13 cellular contexts compared by ENCODE assay signal in the genomic region with DNA sequence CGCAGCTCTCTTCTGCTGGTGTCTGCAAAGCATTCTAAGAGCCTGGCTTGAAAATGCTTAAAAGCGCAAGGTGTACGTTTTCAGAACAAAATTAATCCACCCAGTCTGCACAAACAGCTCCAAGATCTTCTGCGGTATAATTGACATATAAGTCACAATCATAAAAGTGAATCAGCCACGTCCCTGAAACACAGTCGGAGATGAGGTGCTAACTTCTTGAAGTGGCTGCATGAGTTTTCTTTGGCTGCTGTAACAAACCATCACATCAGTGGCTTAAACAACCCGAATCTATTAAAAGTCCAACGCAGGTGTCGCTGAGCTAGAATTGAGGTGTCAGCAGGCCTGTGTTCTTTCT. TPM values are rescaled to one million over a fixed set of nuclear protein-coding genes. Genes with fewer than 3 reads are reported as not detected.
A peak's percentile ranks its signal among the peaks of the same experiment; 100 is the strongest.
DNase-seq lines count a peak whose midpoint lies in the region; ATAC-seq and TF ChIP-seq lines count a peak whose summit lies in the region.
"Had no signal": no experiment of that assay in that cellular context is flagged by ENCODE, and none has a peak within 500 bp of the region (broad histone marks: within the 10 kb centered on the region; RNA-seq: fewer than 3 reads in every experiment).

No MANE protein-coding gene starts in this region.

- H3K36me3 ChIP-seq in PC-3 (ENCODE audit: low read depth, low read length), result no peaks in the 10 kb centered on the region
- H3K36me3 ChIP-seq: cardiac muscle cell had no signal

- POLR2A ChIA-PET in PC-3 (lab: Charles Lee; ENCODE audit: unreplicated experiment), result no interaction called here

- H3K27ac ChIP-seq in PC-3 (ENCODE audit: low read length), result peak overlapping the region; percentile 42
- H3K27ac ChIP-seq: cardiac muscle cell had no signal

- BruUV-seq in PC-3 (replicated peaks; lab: Mats Ljungman, UMichigan), result no TSS peak

- no peak; the same call in 1 of the 2 replicates for ATAC-seq in PC-3
- peak; percentile 65 for ATAC-seq in activated naive CD8-positive, alpha-beta T cell treated with anti-CD3 and anti-CD28 coated beads, Interleukin-2, amount 50 U/mL, for 24 hours
- no peak for ATAC-seq in left colon
- ATAC-seq: HCT116 had no signal

- no peaks in the 10 kb centered on the region for H4K20me1 ChIP-seq in PC-3 (ENCODE audit: low read length)

- H3K4me3 ChIP-seq in PC-3 (ENCODE audit: low read length), result peak overlapping the region; percentile 31
- H3K4me3 ChIP-seq: cardiac muscle cell, smooth muscle cell had no signal

- 0 out of 2 replicates have a peak, but pooled peaks cover 4% of the 10 kb centered on the region for H3K9me3 ChIP-seq in PC-3 (ENCODE audit: low read length)

- no peak overlapping the region for H3K9ac ChIP-seq in PC-3 (ENCODE audit: low read length)

- TF ChIP-seq CTCF in PC-3 (conservative IDR thresholded peaks at IDR 0.05; ENCODE audit: low read depth, low read length) (no peak), endothelial cell (IDR thresholded peaks at IDR 0.05; ENCODE audit: unreplicated experiment) (no peak)

- no peaks in the 10 kb centered on the region for H3K27me3 Mint-ChIP-seq in activated T-cell treated with anti-CD3 and anti-CD28 coated beads, Interleukin-2, amount 50 U/mL, for 24 hours
- no peaks in the 10 kb centered on the region for H3K27me3 Mint-ChIP-seq in activated naive CD8-positive, alpha-beta T cell treated with anti-CD3 and anti-CD28 coated beads, Interleukin-2, amount 50 U/mL, for 24 hours
- H3K27me3 Mint-ChIP-seq in stimulated activated naive CD8-positive, alpha-beta T cell treated with anti-CD3 and anti-CD28 coated beads, Interleukin-15, Interleukin-2, amounts not matched to agents 100 ng/mL and 50 ng/mL, for 24 hours, result no peaks in the 10 kb centered on the region
- H3K27me3 Mint-ChIP-seq in endothelial cell (ENCODE audit: unreplicated experiment), result peaks cover 4% of the 10 kb centered on the region

- H3K4me3 Mint-ChIP-seq in activated T-cell treated with anti-CD3 and anti-CD28 coated beads, Interleukin-2, amount 50 U/mL, for 24 hours, result peak overlapping the region; percentile 68
- H3K4me3 Mint-ChIP-seq in activated naive CD8-positive, alpha-beta T cell treated with anti-CD3 and anti-CD28 coated beads, Interleukin-2, amount 50 U/mL, for 24 hours, result peak overlapping the region; percentile 66
- peak overlapping the region; percentile 73 for H3K4me3 Mint-ChIP-seq in stimulated activated naive CD8-positive, alpha-beta T cell treated with anti-CD3 and anti-CD28 coated beads, Interleukin-15, Interleukin-2, amounts not matched to agents 100 ng/mL and 50 ng/mL, for 24 hours
- no peak overlapping the region for H3K4me3 Mint-ChIP-seq in endothelial cell (ENCODE audit: unreplicated experiment)

- H3K9me2 ChIP-seq in PC-3 (replicated peaks; ENCODE audit: low read length), result no peaks in the 10 kb centered on the region

- no peaks in the 10 kb centered on the region for H3K79me2 ChIP-seq in PC-3 (ENCODE audit: low read length)

- H3F3A ChIP-seq in PC-3 (ENCODE audit: low read length, unreplicated experiment), result no peaks in the 10 kb centered on the region

- no peaks in the 10 kb centered on the region for H3K36me3 Mint-ChIP-seq in activated T-cell treated with anti-CD3 and anti-CD28 coated beads, Interleukin-2, amount 50 U/mL, for 24 hours (ENCODE audit: low read depth)
- no peaks in the 10 kb centered on the region for H3K36me3 Mint-ChIP-seq in activated naive CD8-positive, alpha-beta T cell treated with anti-CD3 and anti-CD28 coated beads, Interleukin-2, amount 50 U/mL, for 24 hours (ENCODE audit: low read depth)
- no peaks in the 10 kb centered on the region for H3K36me3 Mint-ChIP-seq in stimulated activated naive CD8-positive, alpha-beta T cell treated with anti-CD3 and anti-CD28 coated beads, Interleukin-15, Interleukin-2, amounts not matched to agents 100 ng/mL and 50 ng/mL, for 24 hours (ENCODE audit: low read depth)
- no peaks in the 10 kb centered on the region for H3K36me3 Mint-ChIP-seq in endothelial cell (ENCODE audit: low read depth, unreplicated experiment)

- CTCF ChIA-PET in PC-3 (lab: Charles Lee), result no interaction called here

- H3K27me3 ChIP-seq in PC-3 (ENCODE audit: low read length), result no peaks in the 10 kb centered on the region
- H3K27me3 ChIP-seq: cardiac muscle cell had no signal

- H2AFZ ChIP-seq in PC-3 (ENCODE audit: low read length), result no peak overlapping the region

- no peak for DNase-seq in activated T-cell treated with anti-CD3 and anti-CD28 coated beads, Interleukin-2, amount 50 U/mL, for 24 hours
- DNase-seq in activated T-cell treated with anti-CD3 and anti-CD28 coated beads, Interleukin-2, amount 50 U/mL, for 1 hour, result no peak
- DNase-seq in PC-3 (no peak), left colon (no peak), GOT3 (lab: John Stamatoyannopoulos, UW) (no peak), endothelial cell (ENCODE audit: low spot score) (no peak)
- no peak for DNase-seq in activated naive CD8-positive, alpha-beta T cell treated with anti-CD3 and anti-CD28 coated beads, Interleukin-2, amount 50 U/mL, for 24 hours
- DNase-seq: DMS 273 treated with DMSO at 0.1 percent for 48 hours, posterior cingulate gyrus had no signal

- H3K9me3 Mint-ChIP-seq in activated T-cell treated with anti-CD3 and anti-CD28 coated beads, Interleukin-2, amount 50 U/mL, for 24 hours, result no peaks in the 10 kb centered on the region
- no peaks in the 10 kb centered on the region for H3K9me3 Mint-ChIP-seq in activated naive CD8-positive, alpha-beta T cell treated with anti-CD3 and anti-CD28 coated beads, Interleukin-2, amount 50 U/mL, for 24 hours
- peaks cover 4% of the 10 kb centered on the region for H3K9me3 Mint-ChIP-seq in stimulated activated naive CD8-positive, alpha-beta T cell treated with anti-CD3 and anti-CD28 coated beads, Interleukin-15, Interleukin-2, amounts not matched to agents 100 ng/mL and 50 ng/mL, for 24 hours
- no peaks in the 10 kb centered on the region for H3K9me3 Mint-ChIP-seq in endothelial cell (ENCODE audit: unreplicated experiment)

- H3K4me1 ChIP-seq in PC-3 (ENCODE audit: insufficient read depth, low read length), result peaks cover 24% of the 10 kb centered on the region

- H3K4me1 Mint-ChIP-seq in activated T-cell treated with anti-CD3 and anti-CD28 coated beads, Interleukin-2, amount 50 U/mL, for 24 hours (ENCODE audit: low read depth), result peaks cover 83% of the 10 kb centered on the region
- H3K4me1 Mint-ChIP-seq in activated naive CD8-positive, alpha-beta T cell treated with anti-CD3 and anti-CD28 coated beads, Interleukin-2, amount 50 U/mL, for 24 hours, result peaks cover 65% of the 10 kb centered on the region
- peaks cover 67% of the 10 kb centered on the region for H3K4me1 Mint-ChIP-seq in stimulated activated naive CD8-positive, alpha-beta T cell treated with anti-CD3 and anti-CD28 coated beads, Interleukin-15, Interleukin-2, amounts not matched to agents 100 ng/mL and 50 ng/mL, for 24 hours (ENCODE audit: low read depth)
- peaks cover 2% of the 10 kb centered on the region for H3K4me1 Mint-ChIP-seq in endothelial cell (ENCODE audit: unreplicated experiment)

- intact Hi-C loops in PC-3 (cut with micrococcal nuclease) (loop anchor here (1.0 kb wide), 1 partner anchor 42 kb away; no protein-coding TSS in a partner anchor), left colon (cut with DNase I, micrococcal nuclease) (no loop called here)

- H3K4me2 ChIP-seq in PC-3 (ENCODE audit: low read length), result peak overlapping the region; percentile 70
- H3K4me2 ChIP-seq: smooth muscle cell had no signal

- peak overlapping the region; percentile 91 for H3K27ac Mint-ChIP-seq in activated T-cell treated with anti-CD3 and anti-CD28 coated beads, Interleukin-2, amount 50 U/mL, for 24 hours
- H3K27ac Mint-ChIP-seq in activated naive CD8-positive, alpha-beta T cell treated with anti-CD3 and anti-CD28 coated beads, Interleukin-2, amount 50 U/mL, for 24 hours, result peak overlapping the region; percentile 76
- peak overlapping the region; percentile 84 for H3K27ac Mint-ChIP-seq in stimulated activated naive CD8-positive, alpha-beta T cell treated with anti-CD3 and anti-CD28 coated beads, Interleukin-15, Interleukin-2, amounts not matched to agents 100 ng/mL and 50 ng/mL, for 24 hours
- H3K27ac Mint-ChIP-seq in endothelial cell (ENCODE audit: unreplicated experiment), result no peak overlapping the region

RNA-seq across cellular contexts. Expression of a gene that starts 32.6 kb away (rescaled TPM):
- 19.9 and 21.7 TPM in 2 replicates for total RNA-seq in PC-3 (2014; rRNA removed)
- 1 to 10 TPM; 3.4 to 8.3 TPM for total RNA-seq in left colon
- total RNA-seq in endothelial cell (ENCODE audit: unreplicated experiment), result 17.9 TPM
